1 cellular context compared by ENCODE assay signal in genomic region chr6:3750324-3751018, GRCh38.
TF ChIP-seq lines count a peak whose summit lies in the region.

No MANE protein-coding gene starts in this region.

TF ChIP-seq in HepG2, 621 proteins besides CTCF, POLR2A, EP300 and RAD21 (continued from another document and continues in another):
- TF ChIP-seq MTERF4 (CRISPR knock-in tag; IDR thresholded peaks at IDR 0.05) (no peak), REL (CRISPR knock-in tag; conservative IDR thresholded peaks at IDR 0.05) (no peak), TRIM24 (CRISPR knock-in tag; IDR thresholded peaks at IDR 0.05) (no peak), ZNF740 (CRISPR knock-in tag; IDR thresholded peaks at IDR 0.05) (no peak), YY1 (IDR thresholded peaks at IDR 0.05; ENCODE audit: insufficient read depth, insufficient replicate concordance, low read depth, low read length) (peak; percentile 38), MTA3 (CRISPR knock-in tag; IDR thresholded peaks at IDR 0.05) (no peak), MAX (IDR thresholded peaks at IDR 0.05) (peak; percentile 95), ZNF382 (CRISPR knock-in tag; IDR thresholded peaks at IDR 0.05; ENCODE audit: borderline replicate concordance) (no peak), BRD4 (CRISPR knock-in tag; IDR thresholded peaks at IDR 0.05) (no peak; the same call in 1 of the 2 replicates), ETV5 (CRISPR knock-in tag; IDR thresholded peaks at IDR 0.05; ENCODE audit: borderline replicate concordance) (peak; percentile 24; the same call in 1 of the 2 replicates), ATF5 (CRISPR knock-in tag; IDR thresholded peaks at IDR 0.05; ENCODE audit: low read depth) (no peak; the same call in 1 of the 2 replicates), ZNF609 (CRISPR knock-in tag; IDR thresholded peaks at IDR 0.05; ENCODE audit: borderline replicate concordance) (peak; percentile 36; the same call in 1 of the 2 replicates), CHD2 (IDR thresholded peaks at IDR 0.05; ENCODE audit: low read depth, low read length) (0 out of 2 replicates have a peak, but pooled peaks have one; percentile 13), MEIS1 (CRISPR knock-in tag; IDR thresholded peaks at IDR 0.05; ENCODE audit: borderline replicate concordance) (no peak), FOXA3 (CRISPR knock-in tag; IDR thresholded peaks at IDR 0.05) (no peak), GMEB2 (CRISPR knock-in tag; IDR thresholded peaks at IDR 0.05; ENCODE audit: low read depth) (no peak), RERE (CRISPR knock-in tag; IDR thresholded peaks at IDR 0.05; ENCODE audit: low read depth) (0 out of 2 replicates have a peak, but pooled peaks have one; percentile 39), POGZ (CRISPR knock-in tag; IDR thresholded peaks at IDR 0.05) (peak; percentile 52; the same call in 1 of the 2 replicates), REXO4 (CRISPR knock-in tag; IDR thresholded peaks at IDR 0.05; ENCODE audit: borderline replicate concordance) (no peak), SP5 (CRISPR knock-in tag; IDR thresholded peaks at IDR 0.05; ENCODE audit: borderline replicate concordance, low read depth) (peak; percentile 74), ZNF230 (CRISPR knock-in tag; IDR thresholded peaks at IDR 0.05) (peak; percentile 52; the same call in 1 of the 2 replicates), THAP7 (CRISPR knock-in tag; IDR thresholded peaks at IDR 0.05) (no peak), ZNF841 (CRISPR knock-in tag; IDR thresholded peaks at IDR 0.05; ENCODE audit: borderline replicate concordance) (0 out of 2 replicates have a peak, but pooled peaks have one; percentile 60), ZNF430 (CRISPR knock-in tag; IDR thresholded peaks at IDR 0.05) (peak; percentile 73; the same call in 1 of the 2 replicates), DDIT3 (CRISPR knock-in tag; IDR thresholded peaks at IDR 0.05) (no peak), FOXP1 (IDR thresholded peaks at IDR 0.05) (no peak), FOXP1 (CRISPR knock-in tag; IDR thresholded peaks at IDR 0.05) (no peak), ZFP90 (CRISPR knock-in tag; IDR thresholded peaks at IDR 0.05; ENCODE audit: borderline replicate concordance) (no peak), ZSCAN5A (CRISPR knock-in tag; IDR thresholded peaks at IDR 0.05; ENCODE audit: borderline replicate concordance) (peak; percentile 80; the same call in 1 of the 2 replicates), CREM (IDR thresholded peaks at IDR 0.05) (0 out of 2 replicates have a peak, but pooled peaks have one; percentile 30), CREM (CRISPR knock-in tag; IDR thresholded peaks at IDR 0.05) (no peak), ZNF639 (CRISPR knock-in tag; conservative IDR thresholded peaks at IDR 0.05) (0 out of 2 replicates have a peak, but pooled peaks have one; percentile 56), ZNF746 (CRISPR knock-in tag; IDR thresholded peaks at IDR 0.05) (peak; percentile 74), NRL (CRISPR knock-in tag; IDR thresholded peaks at IDR 0.05; ENCODE audit: borderline replicate concordance) (peak; percentile 27; the same call in 1 of the 2 replicates), MAZ (IDR thresholded peaks at IDR 0.05; ENCODE audit: borderline replicate concordance, low read depth, low read length) (no peak; the same call in 1 of the 2 replicates), MAZ (CRISPR knock-in tag; IDR thresholded peaks at IDR 0.05; ENCODE audit: low read depth) (peak; percentile 76), FOXA1 (IDR thresholded peaks at IDR 0.05) (no peak), FOXA1 (CRISPR knock-in tag; IDR thresholded peaks at IDR 0.05) (no peak), USF2 (IDR thresholded peaks at IDR 0.05; ENCODE audit: low read depth, low read length) (no peak), USF2 (CRISPR knock-in tag; IDR thresholded peaks at IDR 0.05; ENCODE audit: borderline replicate concordance) (peak; percentile 26; the same call in 1 of the 2 replicates)
